ENCODE assay signal across 17 cellular contexts in genomic region chr12:168763-169525, GRCh38. TPM values are rescaled to one million over a fixed set of nuclear protein-coding genes. Genes with fewer than 3 reads are reported as not detected.
DNase-seq lines count a peak whose midpoint lies in the region; ATAC-seq and TF ChIP-seq lines count a peak whose summit lies in the region.
"Had no signal": no experiment of that assay in that cellular context is flagged by ENCODE, and none has a peak within 500 bp of the region (broad histone marks: within the 10 kb centered on the region; RNA-seq: fewer than 3 reads in every experiment).

No MANE protein-coding gene starts in this region.

- H3K36me3 Mint-ChIP-seq in activated CD8-positive, alpha-beta T cell treated with anti-CD3 and anti-CD28 coated beads, Interleukin-2, amount 10 ng/mL, durations not matched to agents 7 days and 5 days (ENCODE audit: low read depth): no peaks in the 10 kb centered on the region
- H3K36me3 Mint-ChIP-seq: activated naive CD4-positive, alpha-beta T cell treated with anti-CD3 and anti-CD28 coated beads, Interleukin-2, amount 50 U/mL, for 24 hours; stimulated activated memory B cell treated with anti-CD40 and anti-IgM and Interleukin-4, amounts not matched to agents 10 μg/mL and 1 μg/mL and 100 μg/mL, for 72 hours had no signal

- H3K79me2 ChIP-seq in PC-9 (ENCODE audit: low read depth): no peaks in the 10 kb centered on the region

- POLR2A ChIA-PET in activated CD8-positive, alpha-beta T cell treated with anti-CD3 and anti-CD28 coated beads, Interleukin-2, amount 10 ng/mL, durations not matched to agents 7 days and 5 days (lab: Charles Lee): no interaction called here
- POLR2A ChIA-PET in PC-9 (lab: Charles Lee; ENCODE audit: unreplicated experiment): no interaction called here

- H2AFZ ChIP-seq in mesenchymal stem cell (ENCODE audit: low read depth, low read length): no peak overlapping the region
- H2AFZ ChIP-seq in PC-9: no peak overlapping the region

- 61% methylated on average over 21 of the region's 22 CpGs for WGBS in mesenchymal stem cell

- H3K4ac ChIP-seq in mesenchymal stem cell (ENCODE audit: low read depth in 1 of 2, low read length in 2 of 2): no peak overlapping the region

- no peak overlapping the region for H2BK120ac ChIP-seq in mesenchymal stem cell (ENCODE audit: low read depth, low read length)

- H3K36me3 ChIP-seq in mesenchymal stem cell (ENCODE audit: control insufficient read depth in 1 of 2, insufficient read depth in 2 of 2, low read depth in 1 of 2, low read length in 2 of 2) (no peaks in the 10 kb centered on the region), PC-9 (ENCODE audit: low read depth) (no peaks in the 10 kb centered on the region)

- no peaks in the 10 kb centered on the region for H3K9me3 ChIP-seq in mesenchymal stem cell (ENCODE audit: control insufficient read depth, low read length)
- no peaks in the 10 kb centered on the region for H3K9me3 ChIP-seq in PC-9 (ENCODE audit: insufficient read depth, low read depth)

- in situ Hi-C loops in KBM-7 (cut with MboI; ENCODE audit: low pct_unique_long_range_greater_than_20kb, low sequenced_read_pairs): no loop called here

- H4K20me1 ChIP-seq in PC-9 (ENCODE audit: insufficient read depth): no peaks in the 10 kb centered on the region

- CTCF ChIA-PET in activated CD8-positive, alpha-beta T cell treated with anti-CD3 and anti-CD28 coated beads, Interleukin-2, amount 10 ng/mL, durations not matched to agents 7 days and 5 days (lab: Charles Lee): interaction anchor here (1.3 to 1.4 kb wide), 2 partner anchors 51 kb away, joined by 3 to 4 read pairs; no protein-coding TSS in a partner anchor
- CTCF ChIA-PET in PC-9 (lab: Charles Lee): no interaction called here

- H3K27me3 ChIP-seq in mesenchymal stem cell (ENCODE audit: control insufficient read depth in 1 of 2, insufficient read depth in 1 of 2, low read length in 2 of 2): peaks cover 0 to 79% of the 10 kb centered on the region in 2 experiments
- peaks cover 65% of the 10 kb centered on the region for H3K27me3 ChIP-seq in PC-9 (ENCODE audit: insufficient read depth, low read depth)

- peaks cover 31% of the 10 kb centered on the region for H3K4me1 Mint-ChIP-seq in activated CD8-positive, alpha-beta T cell treated with anti-CD3 and anti-CD28 coated beads, Interleukin-2, amount 10 ng/mL, durations not matched to agents 7 days and 5 days (ENCODE audit: low read depth)

- peak; percentile 8 for DNase-seq in EH (ENCODE audit: low read depth)
- DNase-seq in KBM-7: peak; percentile 61
- DNase-seq in activated CD8-positive, alpha-beta T cell treated with anti-CD3 and anti-CD28 coated beads, Interleukin-2, amount 10 ng/mL, durations not matched to agents 7 days and 5 days: peak; percentile 22
- peak; percentile 35 for DNase-seq in mesenchymal stem cell
- DNase-seq in NCI-H1105 (lab: John Stamatoyannopoulos, UW): no peak
- no peak for DNase-seq in PC-9
- DNase-seq: activated CD4-positive, CD25-positive, alpha-beta regulatory T cell; activated CD8-positive, alpha-beta memory T cell treated with anti-CD3 and anti-CD28 coated beads, Interleukin-2, amount 50 U/mL, for 4 hours; NCI-H1417; occipital lobe had no signal

- no peaks in the 10 kb centered on the region for H3K27me3 Mint-ChIP-seq in activated CD8-positive, alpha-beta T cell treated with anti-CD3 and anti-CD28 coated beads, Interleukin-2, amount 10 ng/mL, durations not matched to agents 7 days and 5 days (ENCODE audit: low read depth)
- H3K27me3 Mint-ChIP-seq: activated naive CD4-positive, alpha-beta T cell treated with anti-CD3 and anti-CD28 coated beads, Interleukin-2, amount 50 U/mL, for 24 hours had no signal

- H3K79me1 ChIP-seq in mesenchymal stem cell (replicated peaks; ENCODE audit: low read length, poor library complexity, severe bottlenecking): no peaks in the 10 kb centered on the region

- no peak overlapping the region for H3K4me3 ChIP-seq in mesenchymal stem cell (ENCODE audit: insufficient read depth in 1 of 2, low read depth in 1 of 2, low read length in 2 of 2)
- H3K4me3 ChIP-seq in PC-9: no peak overlapping the region

- peak overlapping the region; percentile 11 to 42 for H3K18ac ChIP-seq in mesenchymal stem cell (ENCODE audit: low read depth in 1 of 2, low read length in 2 of 2)

- H4K8ac ChIP-seq in mesenchymal stem cell (ENCODE audit: low read length): peak overlapping the region; percentile 9

- H4K91ac ChIP-seq in mesenchymal stem cell (ENCODE audit: low read length): peak overlapping the region; percentile 3

- H2BK5ac ChIP-seq in mesenchymal stem cell (ENCODE audit: low read depth, low read length, poor library complexity, severe bottlenecking): no peak overlapping the region

- intact Hi-C loops in PC-9 (cut with micrococcal nuclease; ENCODE audit: unreplicated experiment): no loop called here

- no peaks in the 10 kb centered on the region for H3K9me2 ChIP-seq in PC-9 (ENCODE audit: insufficient read depth)

- H3K9ac ChIP-seq in mesenchymal stem cell (ENCODE audit: low read length): no peak overlapping the region

- ATAC-seq in activated CD8-positive, alpha-beta T cell treated with anti-CD3 and anti-CD28 coated beads, Interleukin-2, amount 10 ng/mL, durations not matched to agents 7 days and 5 days: peak; percentile 40
- no peak for ATAC-seq in HG02759 (IDR thresholded peaks at IDR 0.05; ENCODE audit: unreplicated experiment)
- no peak for ATAC-seq in GM18909 (IDR thresholded peaks at IDR 0.05; ENCODE audit: poor library complexity, unreplicated experiment)
- ATAC-seq: stimulated activated memory B cell treated with anti-CD40 and anti-IgM and Interleukin-4, amounts not matched to agents 10 μg/mL and 1 μg/mL and 100 μg/mL, for 72 hours had no signal

- no peaks in the 10 kb centered on the region for H3F3A ChIP-seq in PC-9 (ENCODE audit: insufficient read depth, low read depth)

- peak overlapping the region; percentile 57 for H3K27ac Mint-ChIP-seq in activated CD8-positive, alpha-beta T cell treated with anti-CD3 and anti-CD28 coated beads, Interleukin-2, amount 10 ng/mL, durations not matched to agents 7 days and 5 days
- H3K27ac Mint-ChIP-seq: activated naive CD4-positive, alpha-beta T cell treated with anti-CD3 and anti-CD28 coated beads, Interleukin-2, amount 50 U/mL, for 24 hours; stimulated activated memory B cell treated with anti-CD40 and anti-IgM and Interleukin-4, amounts not matched to agents 10 μg/mL and 1 μg/mL and 100 μg/mL, for 72 hours had no signal

- no TSS peak for BruUV-seq in PC-9 (replicated peaks; lab: Mats Ljungman, UMichigan)

- H3K4me1 ChIP-seq in mesenchymal stem cell (ENCODE audit: control insufficient read depth, insufficient read depth, low read depth, low read length): peaks cover 68% of the 10 kb centered on the region
- no peaks in the 10 kb centered on the region for H3K4me1 ChIP-seq in PC-9 (replicated peaks; ENCODE audit: insufficient read depth)

- peak overlapping the region; percentile 89 for H3K27ac ChIP-seq in mesenchymal stem cell (ENCODE audit: low read length, poor library complexity, severe bottlenecking)
- H3K27ac ChIP-seq in PC-9: no peak overlapping the region

- H2AK5ac ChIP-seq in mesenchymal stem cell (ENCODE audit: low read length, severe bottlenecking): peak overlapping the region; percentile 2

- no peak overlapping the region for H3K4me2 ChIP-seq in mesenchymal stem cell (ENCODE audit: low read length, poor library complexity, severe bottlenecking)
- no peak overlapping the region for H3K4me2 ChIP-seq in PC-9

- H3K9me3 Mint-ChIP-seq in activated CD8-positive, alpha-beta T cell treated with anti-CD3 and anti-CD28 coated beads, Interleukin-2, amount 10 ng/mL, durations not matched to agents 7 days and 5 days (ENCODE audit: insufficient read depth): no peaks in the 10 kb centered on the region
- H3K9me3 Mint-ChIP-seq: activated naive CD4-positive, alpha-beta T cell treated with anti-CD3 and anti-CD28 coated beads, Interleukin-2, amount 50 U/mL, for 24 hours; central memory CD8-positive, alpha-beta T cell; stimulated activated memory B cell treated with anti-CD40 and anti-IgM and Interleukin-4, amounts not matched to agents 10 μg/mL and 1 μg/mL and 100 μg/mL, for 72 hours had no signal

- H3K23ac ChIP-seq in mesenchymal stem cell (ENCODE audit: low read length in 2 of 2): no peak overlapping the region

- H2BK12ac ChIP-seq in mesenchymal stem cell (ENCODE audit: low read length in 2 of 2): peak overlapping the region; percentile 12 to 42

- peak overlapping the region in 1 of 2 experiments; percentile 84 for H3K14ac ChIP-seq in mesenchymal stem cell (ENCODE audit: low read length in 2 of 2)

- H2BK15ac ChIP-seq in mesenchymal stem cell (ENCODE audit: low read depth, poor library complexity, severe bottlenecking): no peak overlapping the region

- TF ChIP-seq CTCF in PC-9 (conservative IDR thresholded peaks at IDR 0.05): no peak

- H3K4me3 Mint-ChIP-seq in activated CD8-positive, alpha-beta T cell treated with anti-CD3 and anti-CD28 coated beads, Interleukin-2, amount 10 ng/mL, durations not matched to agents 7 days and 5 days: no peak overlapping the region
- H3K4me3 Mint-ChIP-seq: activated naive CD4-positive, alpha-beta T cell treated with anti-CD3 and anti-CD28 coated beads, Interleukin-2, amount 50 U/mL, for 24 hours; central memory CD8-positive, alpha-beta T cell; stimulated activated memory B cell treated with anti-CD40 and anti-IgM and Interleukin-4, amounts not matched to agents 10 μg/mL and 1 μg/mL and 100 μg/mL, for 72 hours had no signal

RNA-seq across cellular contexts. Expression of gene SLC6A12, which starts 45.0 kb away (rescaled TPM):
- total RNA-seq in activated CD8-positive, alpha-beta T cell treated with anti-CD3 and anti-CD28 coated beads, Interleukin-2, amount 10 ng/mL, durations not matched to agents 7 days and 5 days: not detected
- polyA plus RNA-seq in mesenchymal stem cell (2013, experiment 1 of 2): 0.10 TPM
- polyA plus RNA-seq in mesenchymal stem cell (2013, experiment 2 of 2): 0.08 TPM
- not detected in 2 replicates for total RNA-seq in PC-9 (2021)
- total RNA-seq: NCI-H460, skeletal muscle tissue had no signal

Comparison
In these comparisons a context has a peak if more than half of its experiments do, and no peak if none do; other contexts are left out.
1. DNase-seq: peak in EH (single experiment), KBM-7 (single experiment), activated CD8-positive, alpha-beta T cell treated with anti-CD3 and anti-CD28 coated beads, Interleukin-2, amount 10 ng/mL, durations not matched to agents 7 days and 5 days (single experiment) and mesenchymal stem cell (single experiment); none in NCI-H1105 (single experiment) and PC-9 (0 of 2).